Comparison of ENCODE assay signal across 21 cellular contexts in the genomic region with DNA sequence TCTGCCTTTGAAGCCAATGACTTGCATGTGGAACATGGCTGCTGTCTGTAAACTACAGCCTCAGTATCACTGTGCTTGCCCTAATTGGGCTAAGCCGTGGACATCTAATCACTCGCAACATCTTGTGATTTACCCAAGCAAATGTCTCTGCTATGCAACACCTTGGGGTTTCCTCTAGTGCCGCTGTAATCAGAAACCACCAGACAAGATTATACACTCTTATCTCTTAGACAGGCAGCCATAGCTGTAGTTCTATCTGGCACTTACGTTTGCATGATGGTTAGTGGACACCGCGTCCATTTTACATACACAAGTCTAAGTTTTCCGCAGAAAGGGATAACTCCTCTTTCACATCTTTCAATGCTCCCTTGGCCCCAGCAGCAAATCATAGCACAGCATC.
"Had no signal": no experiment of that assay in that cellular context is flagged by ENCODE, and none has a peak within 500 bp of the region (broad histone marks: within the 10 kb centered on the region; RNA-seq: fewer than 3 reads in every experiment).

No MANE protein-coding gene starts in this region.

- H3K4me1 ChIP-seq: SJCRH30 had no signal

- H3K9me3 ChIP-seq: MG63, SJCRH30 had no signal

- ATAC-seq: Panc1, PC-3, Right ventricle myocardium inferior had no signal

- H3K27me3 ChIP-seq: MG63, SJCRH30 had no signal

- DNase-seq: Karpas-422, KG1, MG63, NCI-H1092, NCI-H1105 treated with DMSO at 0.1 percent for 48 hours, NCI-H1417 treated with DMSO at 0.1 percent for 48 hours, NCI-H146, NCI-H1694 treated with DMSO at 0.1 percent for 48 hours, NCI-H1930, NCI-H2081, NCI-H2107, NCI-H2171 treated with DMSO at 0.1 percent for 48 hours, NCI-H345, NCI-H446 treated with DMSO at 0.1 percent for 48 hours, NCI-H510A treated with DMSO at 0.1 percent for 48 hours, PC-3, SHP77 treated with DMSO at 0.1 percent for 48 hours, SJCRH30 had no signal

- H3K36me3 ChIP-seq: MG63, SJCRH30 had no signal

- H3K27ac ChIP-seq: SJCRH30, SK-N-MC had no signal

- H3K4me3 ChIP-seq: MG63, SJCRH30, SK-N-MC had no signal
